Comparison of ENCODE assay signal across 10 cellular contexts in genomic region chr1:173410794-173411236, GRCh38.
DNase-seq lines count a peak whose midpoint lies in the region; ATAC-seq, FAIRE-seq and TF ChIP-seq lines count a peak whose summit lies in the region.
"Had no signal": no experiment of that assay in that cellular context is flagged by ENCODE, and none has a peak within 500 bp of the region (broad histone marks: within the 10 kb centered on the region; RNA-seq: fewer than 3 reads in every experiment).

No MANE protein-coding gene starts in this region.

- H3K4me1 Mint-ChIP-seq in CD4-positive, alpha-beta T cell (ENCODE audit: low read depth) = peaks cover 35% of the 10 kb centered on the region
- H3K4me1 Mint-ChIP-seq in activated B cell treated with CpG ODN at 0.5 μM for 24 hours (peaks cover 94% of the 10 kb centered on the region), chondrocyte (ENCODE audit: low read depth) (peaks cover 14% of the 10 kb centered on the region)

- 75 to 91% (median 81%) methylated on average over 5 of the region's 5 CpGs for WGBS in small intestine, 3 donors

- no peaks in the 10 kb centered on the region for H3K36me3 ChIP-seq in small intestine (ENCODE audit: control insufficient read depth in 2 of 2, insufficient read depth in 2 of 2, low read length in 2 of 2)
- H3K36me3 ChIP-seq: BE2C had no signal

- H3K4me1 ChIP-seq in small intestine (ENCODE audit: control insufficient read depth in 2 of 2, insufficient read depth in 1 of 2, low read depth in 1 of 2, low read length in 1 of 2) = peaks cover 0 to 5% of the 10 kb centered on the region in 2 donors
- H3K4me1 ChIP-seq: BE2C had no signal

- H3K4me3 ChIP-seq in small intestine (ENCODE audit: low read depth in 1 of 2, low read length in 2 of 2) = no peak overlapping the region

- TF ChIP-seq POLR2A in GM19099 (IDR thresholded peaks at IDR 0.05; ENCODE audit: extremely low read depth, insufficient read length, low read depth) = peak; percentile 45

- intact Hi-C loops in CD4-positive, alpha-beta T cell (cut with DNase I, micrococcal nuclease) = no loop called here
- intact Hi-C loops in activated B cell treated with CpG ODN at 0.5 μM for 24 hours (cut with micrococcal nuclease) = loop anchor here (1.0 to 10.0 kb wide), 11 partner anchors 7 to 1814 kb away; partner anchors contain the start of genes CACYBP, RABGAP1L, RC3H1 and TNFSF4

- no peak overlapping the region for H3K4me3 Mint-ChIP-seq in CD4-positive, alpha-beta T cell
- H3K4me3 Mint-ChIP-seq in activated B cell treated with CpG ODN at 0.5 μM for 24 hours = peak overlapping the region; percentile 81
- H3K4me3 Mint-ChIP-seq in chondrocyte (ENCODE audit: unreplicated experiment) = no peak overlapping the region

- POLR2A ChIA-PET in CD4-positive, alpha-beta T cell (lab: Charles Lee) = interaction anchor here (0.7 kb wide), 1 partner anchor 8 kb away, joined by 3 read pairs; no protein-coding TSS in a partner anchor
- POLR2A ChIA-PET in activated B cell treated with CpG ODN at 0.5 μM for 24 hours (lab: Charles Lee) = interaction anchor here (0.6 to 6.3 kb wide), 17 partner anchors 8 to 665 kb away, joined by 3 to 108 read pairs (median 5); partner anchors contain the start of genes CENPL, DARS2, GAS5 and KLHL20

- no peaks in the 10 kb centered on the region for H3K9me3 Mint-ChIP-seq in CD4-positive, alpha-beta T cell
- H3K9me3 Mint-ChIP-seq in activated B cell treated with CpG ODN at 0.5 μM for 24 hours (no peaks in the 10 kb centered on the region), chondrocyte (ENCODE audit: low read depth) (no peaks in the 10 kb centered on the region)

- H3K27ac Mint-ChIP-seq in CD4-positive, alpha-beta T cell = peak overlapping the region; percentile 37
- H3K27ac Mint-ChIP-seq in activated B cell treated with CpG ODN at 0.5 μM for 24 hours (peak overlapping the region; percentile 95), chondrocyte (ENCODE audit: unreplicated experiment) (no peak overlapping the region)

- H3K27me3 ChIP-seq in CD4-positive, alpha-beta T cell (ENCODE audit: control insufficient read depth, insufficient read depth, low read length) = no peaks in the 10 kb centered on the region
- no peaks in the 10 kb centered on the region for H3K27me3 ChIP-seq in small intestine (ENCODE audit: control insufficient read depth in 2 of 2, insufficient read depth in 2 of 2, low read length in 2 of 2)
- H3K27me3 ChIP-seq: BE2C had no signal

- no peak overlapping the region for H3K27ac ChIP-seq in CD4-positive, alpha-beta T cell (ENCODE audit: low read depth, low read length)
- no peak overlapping the region for H3K27ac ChIP-seq in small intestine (ENCODE audit: low read depth in 1 of 2, low read length in 1 of 2)

- no peak for TF ChIP-seq CTCF in CD4-positive, alpha-beta T cell (IDR thresholded peaks at IDR 0.05)
- TF ChIP-seq CTCF in activated B cell treated with CpG ODN at 0.5 μM for 24 hours (IDR thresholded peaks at IDR 0.05) (no peak), chondrocyte (IDR thresholded peaks at IDR 0.05) (no peak)

- no peaks in the 10 kb centered on the region for H3K9me3 ChIP-seq in CD4-positive, alpha-beta T cell (ENCODE audit: control insufficient read depth, low read length)
- no peaks in the 10 kb centered on the region for H3K9me3 ChIP-seq in small intestine (ENCODE audit: control insufficient read depth, low read depth)
- H3K9me3 ChIP-seq: BE2C had no signal

- no peaks in the 10 kb centered on the region for H3K27me3 Mint-ChIP-seq in CD4-positive, alpha-beta T cell
- H3K27me3 Mint-ChIP-seq in activated B cell treated with CpG ODN at 0.5 μM for 24 hours (no peaks in the 10 kb centered on the region), chondrocyte (ENCODE audit: low read depth) (no peaks in the 10 kb centered on the region)

- no peak for DNase-seq in CD4-positive, alpha-beta T cell
- DNase-seq in activated B cell treated with CpG ODN at 0.5 μM for 24 hours = peak; percentile 51
- no peak for DNase-seq in chondrocyte (ENCODE audit: low spot score)
- DNase-seq in small intestine = no peak
- no peak for DNase-seq in NCI-H1417 (lab: John Stamatoyannopoulos, UW)
- DNase-seq: BE2C; effector CD4-positive, alpha-beta T cell had no signal

- CTCF ChIA-PET in CD4-positive, alpha-beta T cell (lab: Charles Lee) = no interaction called here
- CTCF ChIA-PET in activated B cell treated with CpG ODN at 0.5 μM for 24 hours (lab: Charles Lee) = interaction anchor here (1.3 to 3.9 kb wide), 8 partner anchors 7 to 666 kb away, joined by 3 to 14 read pairs (median 6); no protein-coding TSS in a partner anchor

- no peak for FAIRE-seq in small intestine (lab: Jason Lieb, UNC)

- ATAC-seq in CD4-positive, alpha-beta T cell (ENCODE audit: poor library complexity) = no peak
- ATAC-seq in HG02938 (IDR thresholded peaks at IDR 0.05; ENCODE audit: unreplicated experiment) = peak; percentile 49
- ATAC-seq in activated B cell treated with CpG ODN at 0.5 μM for 24 hours (ENCODE audit: low read depth) = peak; percentile 59
- no peak for ATAC-seq in HG02840 (IDR thresholded peaks at IDR 0.05; ENCODE audit: low FRiP score, unreplicated experiment)

- peaks cover 14% of the 10 kb centered on the region for H3K36me3 Mint-ChIP-seq in CD4-positive, alpha-beta T cell (ENCODE audit: low read depth)
- H3K36me3 Mint-ChIP-seq in activated B cell treated with CpG ODN at 0.5 μM for 24 hours (ENCODE audit: low read depth) (no peaks in the 10 kb centered on the region), chondrocyte (ENCODE audit: low read depth) (peaks cover 1% of the 10 kb centered on the region)

Comparison
In these comparisons a context has a peak if more than half of its experiments do, and no peak if none do; other contexts are left out.
1. ATAC-seq: peak in HG02938 (single experiment) and activated B cell treated with CpG ODN at 0.5 μM for 24 hours (single experiment); none in CD4-positive, alpha-beta T cell (single experiment) and HG02840 (single experiment).